17 cellular contexts compared by ENCODE assay signal in the genomic region with DNA sequence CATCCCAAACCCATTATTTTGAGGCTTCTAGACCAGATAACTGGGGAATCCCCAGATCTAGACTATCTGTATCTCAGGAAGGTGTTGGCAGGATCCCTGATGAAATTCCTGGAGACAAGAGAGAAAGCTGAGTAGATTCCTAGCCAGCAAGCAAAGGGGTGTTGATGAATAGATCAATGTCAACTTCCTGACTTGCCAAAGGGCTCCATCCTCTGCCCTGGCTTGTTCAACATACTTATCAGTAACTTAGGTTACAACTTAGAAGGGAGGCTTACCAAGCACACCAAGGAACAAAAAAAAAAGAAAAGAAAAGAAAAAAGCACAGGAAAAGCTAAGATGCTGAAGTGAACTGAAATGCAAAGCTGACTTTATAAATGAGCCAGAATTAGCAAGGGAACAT.
"Had no signal": no experiment of that assay in that cellular context is flagged by ENCODE, and none has a peak within 500 bp of the region (broad histone marks: within the 10 kb centered on the region; RNA-seq: fewer than 3 reads in every experiment).

No MANE protein-coding gene starts in this region.

- H3K36me3 Mint-ChIP-seq: activated CD8-positive, alpha-beta memory T cell treated with anti-CD3 and anti-CD28 coated beads, Interleukin-2, amount 10 ng/mL, durations not matched to agents 7 days and 5 days; activated naive CD4-positive, alpha-beta T cell treated with anti-CD3 and anti-CD28 coated beads, Interleukin-2, amount 50 U/mL, for 24 hours; T-cell had no signal

- FAIRE-seq: endometrium, small intestine, urothelium cell line had no signal

- H3K36me3 ChIP-seq: adrenal gland, colonic mucosa, right atrium auricular region had no signal

- H3K27me3 ChIP-seq: adrenal gland, colonic mucosa, right atrium auricular region had no signal

- H3K9me3 Mint-ChIP-seq: activated naive CD4-positive, alpha-beta T cell treated with anti-CD3 and anti-CD28 coated beads, Interleukin-2, amount 50 U/mL, for 24 hours; activated T-cell treated with anti-CD3 and anti-CD28 coated beads, Interleukin-2, amount 50 U/mL, for 24 hours; stimulated activated naive CD8-positive, alpha-beta T cell treated with anti-CD3 and anti-CD28 coated beads, Interleukin-15, Interleukin-2, amounts not matched to agents 100 ng/mL and 50 ng/mL, for 24 hours; T-cell had no signal

- DNase-seq: activated CD4-positive, alpha-beta T cell treated with anti-CD3 and anti-CD28 coated beads, Interleukin-2, amount 50 U/mL, for 48 hours; activated CD8-positive, alpha-beta memory T cell treated with anti-CD3 and anti-CD28 coated beads, Interleukin-2, amount 10 ng/mL, durations not matched to agents 7 days and 5 days; activated effector memory CD4-positive, alpha-beta T cell treated with anti-CD3 and anti-CD28 coated beads, Interleukin-2, amount 50 U/mL, for 16 hours; activated T-cell treated with anti-CD3 and anti-CD28 coated beads, Interleukin-2, amount 50 U/mL, for 24 hours; caudate nucleus; colonic mucosa; kidney glomerular epithelial cell; small intestine; T1000 had no signal

- H3K4me1 ChIP-seq: colonic mucosa had no signal

- H3K27ac Mint-ChIP-seq: activated CD8-positive, alpha-beta memory T cell treated with anti-CD3 and anti-CD28 coated beads, Interleukin-2, amount 10 ng/mL, durations not matched to agents 7 days and 5 days; activated naive CD4-positive, alpha-beta T cell treated with anti-CD3 and anti-CD28 coated beads, Interleukin-2, amount 50 U/mL, for 24 hours; activated T-cell treated with anti-CD3 and anti-CD28 coated beads, Interleukin-2, amount 50 U/mL, for 24 hours; stimulated activated naive CD8-positive, alpha-beta T cell treated with anti-CD3 and anti-CD28 coated beads, Interleukin-15, Interleukin-2, amounts not matched to agents 100 ng/mL and 50 ng/mL, for 24 hours; T-cell had no signal

- H3K27ac ChIP-seq: colonic mucosa had no signal

- H3K4me3 Mint-ChIP-seq: activated CD8-positive, alpha-beta memory T cell treated with anti-CD3 and anti-CD28 coated beads, Interleukin-2, amount 10 ng/mL, durations not matched to agents 7 days and 5 days; activated naive CD4-positive, alpha-beta T cell treated with anti-CD3 and anti-CD28 coated beads, Interleukin-2, amount 50 U/mL, for 24 hours; activated T-cell treated with anti-CD3 and anti-CD28 coated beads, Interleukin-2, amount 50 U/mL, for 24 hours; stimulated activated naive CD8-positive, alpha-beta T cell treated with anti-CD3 and anti-CD28 coated beads, Interleukin-15, Interleukin-2, amounts not matched to agents 100 ng/mL and 50 ng/mL, for 24 hours; T-cell had no signal

- ATAC-seq: activated CD8-positive, alpha-beta memory T cell treated with anti-CD3 and anti-CD28 coated beads, Interleukin-2, amount 10 ng/mL, durations not matched to agents 7 days and 5 days; esophagus mucosa; T-cell had no signal

- H3K4me1 Mint-ChIP-seq: activated naive CD4-positive, alpha-beta T cell treated with anti-CD3 and anti-CD28 coated beads, Interleukin-2, amount 50 U/mL, for 24 hours; T-cell had no signal

- H3K9me3 ChIP-seq: adrenal gland, colonic mucosa, right atrium auricular region had no signal

- H3K4me3 ChIP-seq: adrenal gland, colonic mucosa, right atrium auricular region had no signal
